1 cellular context compared by ENCODE assay signal in genomic region chr17:49185381-49185780, GRCh38. TPM values are rescaled to one million over a fixed set of nuclear protein-coding genes. Genes with fewer than 3 reads are reported as not detected.
"Had no signal": no experiment of that assay in that cellular context is flagged by ENCODE, and none has a peak within 500 bp of the region (broad histone marks: within the 10 kb centered on the region; RNA-seq: fewer than 3 reads in every experiment).

No MANE protein-coding gene starts in this region.

RNA-seq across cellular contexts. Expression of gene B4GALNT2, which starts 52.8 kb away (rescaled TPM):
- total RNA-seq: GM12878 had no signal
- polyA plus RNA-seq: GM12878 had no signal
